Comparison of ENCODE assay signal across 8 cellular contexts in the genomic region with DNA sequence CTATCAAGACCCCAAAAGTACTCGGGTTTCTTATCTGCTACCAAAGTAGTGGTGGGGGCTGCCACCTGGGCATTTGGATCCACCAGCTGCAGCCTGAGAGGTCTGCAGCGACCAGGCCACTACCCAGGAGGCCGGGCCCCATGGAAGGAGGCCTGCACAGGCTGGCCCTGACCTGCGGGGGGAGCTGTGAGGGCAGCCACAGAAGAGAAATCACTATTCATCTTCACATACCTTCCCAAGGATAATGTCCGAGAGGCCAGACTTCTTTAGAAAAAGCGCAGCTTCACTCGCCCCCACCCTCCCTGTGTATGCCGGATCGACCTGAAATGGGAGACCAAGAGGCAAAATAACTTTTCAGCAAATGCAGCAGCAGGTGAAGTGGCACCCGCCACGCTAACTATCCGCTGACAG. TPM values are rescaled to one million over a fixed set of nuclear protein-coding genes. Genes with fewer than 3 reads are reported as not detected.
A peak's percentile ranks its signal among the peaks of the same experiment; 100 is the strongest.
DNase-seq lines count a peak whose midpoint lies in the region; ATAC-seq and TF ChIP-seq lines count a peak whose summit lies in the region.

No MANE protein-coding gene starts in this region.

- H3K4me1 ChIP-seq in MM.1S (ENCODE audit: low read length) (peaks cover 61% of the 10 kb centered on the region), body of pancreas (peaks cover 22% of the 10 kb centered on the region)

- TF ChIP-seq CTCF in GM10248 (IDR thresholded peaks at IDR 0.05; ENCODE audit: control extremely low read depth, extremely low read depth, low read depth, missing control alignments) (peak; percentile 51), MM.1S (IDR thresholded peaks at IDR 0.05; ENCODE audit: low read length) (peak; percentile 39), body of pancreas (IDR thresholded peaks at IDR 0.05) (peak in 4 of 7 experiments; percentile 14 to 29 (median 21))

- H3K4me2 ChIP-seq in MM.1S (ENCODE audit: low read depth, low read length) = no peak overlapping the region

- H3K27me3 ChIP-seq in MM.1S (replicated peaks; ENCODE audit: insufficient read depth, low read length) (no peaks in the 10 kb centered on the region), body of pancreas (no peaks in the 10 kb centered on the region)

- H3K9me3 ChIP-seq in MM.1S (replicated peaks; ENCODE audit: insufficient read depth, low read length) (no peaks in the 10 kb centered on the region), body of pancreas (no peaks in the 10 kb centered on the region)

- H3K4me3 Mint-ChIP-seq in natural killer cell treated with Interleukin-12 subunit alpha and Interleukin-12 subunit beta and Interleukin-15 and Interleukin-18, amount 100 ng/mL, for 72 hours = no peak overlapping the region

- intact Hi-C loops in body of pancreas (cut with DNase I) = no loop called here

- no peaks in the 10 kb centered on the region for H3K9me2 ChIP-seq in MM.1S (replicated peaks; ENCODE audit: insufficient read depth, low read length)

- no peaks in the 10 kb centered on the region for H4K20me1 ChIP-seq in MM.1S (ENCODE audit: insufficient read depth, low read length)

- CTCF ChIA-PET in GM10248 (lab: Yijun Ruan, JAX) = interaction anchor here (1.0 to 1.7 kb wide), 13 partner anchors 11 to 186 kb away, joined by 3 to 8 read pairs (median 3); partner anchors contain the start of genes C19orf44, CALR3 and MED26

- H3K27ac Mint-ChIP-seq in natural killer cell treated with Interleukin-12 subunit alpha and Interleukin-12 subunit beta and Interleukin-15 and Interleukin-18, amount 100 ng/mL, for 72 hours = peak overlapping the region; percentile 96 to 99

- H3K4me3 ChIP-seq in MM.1S (ENCODE audit: low read length) (no peak overlapping the region), body of pancreas (no peak overlapping the region)

- H3K4me1 Mint-ChIP-seq in natural killer cell treated with Interleukin-12 subunit alpha and Interleukin-12 subunit beta and Interleukin-15 and Interleukin-18, amount 100 ng/mL, for 72 hours (ENCODE audit: low read depth in 2 of 2) = peaks cover 58 to 65% of the 10 kb centered on the region in 2 donors

- H3F3A ChIP-seq in MM.1S (ENCODE audit: insufficient read depth, low read length) = peaks cover 29% of the 10 kb centered on the region

- H3K79me2 ChIP-seq in MM.1S (ENCODE audit: low read length) = peaks cover 58% of the 10 kb centered on the region

- DNase-seq in GM10248 (ENCODE audit: extremely low spot score) (no peak), MM.1S (no peak), body of pancreas (no peak), activated gamma-delta T cell treated with Interleukin-2 at 50 U/mL for 16 hours (no peak)
- DNase-seq in natural killer cell treated with Interleukin-12 subunit alpha and Interleukin-12 subunit beta and Interleukin-15 and Interleukin-18, amount 100 ng/mL, for 72 hours (ENCODE audit: low spot score) = no peak
- no peak for DNase-seq in activated effector memory CD4-positive, alpha-beta T cell treated with Interleukin-2 at 50 U/mL for 16 hours

- POLR2A ChIA-PET in GM10248 (lab: Yijun Ruan, JAX) = interaction anchor here (0.7 kb wide), 1 partner anchor 249 kb away, joined by 3 read pairs; no protein-coding TSS in a partner anchor

- no peak overlapping the region for H2AFZ ChIP-seq in MM.1S (ENCODE audit: low read length)

- H3K36me3 Mint-ChIP-seq in natural killer cell treated with Interleukin-12 subunit alpha and Interleukin-12 subunit beta and Interleukin-15 and Interleukin-18, amount 100 ng/mL, for 72 hours = peaks cover 8% of the 10 kb centered on the region

- 83 to 91% methylated on average over 11 to 12 of the region's 12 CpGs for WGBS in body of pancreas, 2 donors

- H3K9me3 Mint-ChIP-seq in natural killer cell treated with Interleukin-12 subunit alpha and Interleukin-12 subunit beta and Interleukin-15 and Interleukin-18, amount 100 ng/mL, for 72 hours = no peaks in the 10 kb centered on the region

- no peak overlapping the region for H3K9ac ChIP-seq in MM.1S (ENCODE audit: low read length)

- TF ChIP-seq POLR2A in body of pancreas (IDR thresholded peaks at IDR 0.05) = no peak

- ATAC-seq in body of pancreas (no peak), HG03025 (IDR thresholded peaks at IDR 0.05; ENCODE audit: low FRiP score, unreplicated experiment) (no peak), HG02870 (IDR thresholded peaks at IDR 0.05; ENCODE audit: unreplicated experiment) (no peak)
- ATAC-seq in natural killer cell treated with Interleukin-12 subunit alpha and Interleukin-12 subunit beta and Interleukin-15 and Interleukin-18, amount 100 ng/mL, for 72 hours = no peak

- H3K36me3 ChIP-seq in MM.1S (replicated peaks; ENCODE audit: insufficient read depth, low read length) = no peaks in the 10 kb centered on the region
- peaks cover 0 to 1% of the 10 kb centered on the region in 2 donors for H3K36me3 ChIP-seq in body of pancreas (replicated peaks in 1 of 2; ENCODE audit: insufficient read depth in 1 of 2, low read depth in 2 of 2)

- H3K27ac ChIP-seq in MM.1S (ENCODE audit: low read length) (no peak overlapping the region), body of pancreas (no peak overlapping the region)

- H3K27me3 Mint-ChIP-seq in natural killer cell treated with Interleukin-12 subunit alpha and Interleukin-12 subunit beta and Interleukin-15 and Interleukin-18, amount 100 ng/mL, for 72 hours = no peaks in the 10 kb centered on the region

RNA-seq across cellular contexts. Expression of gene EPS15L1, which starts 30.1 kb away (rescaled TPM):
- total RNA-seq in body of pancreas = 10 to 100 TPM in 1 of 2 donors, 1 to 10 TPM in 1; 9.1 to 20.8 TPM
- 10 to 100 TPM; 66.6 to 78.4 TPM for total RNA-seq in natural killer cell treated with Interleukin-12 subunit alpha and Interleukin-12 subunit beta and Interleukin-15 and Interleukin-18, amount 100 ng/mL, for 72 hours

RNA-seq across cellular contexts. Expression of gene CALR3, which starts 54.3 kb away (rescaled TPM):
- total RNA-seq in body of pancreas = not detected
- not detected for total RNA-seq in natural killer cell treated with Interleukin-12 subunit alpha and Interleukin-12 subunit beta and Interleukin-15 and Interleukin-18, amount 100 ng/mL, for 72 hours

RNA-seq across cellular contexts. Expression of gene C19orf44, which starts 54.5 kb away (rescaled TPM):
- total RNA-seq in body of pancreas = 10 to 100 TPM in 1 of 2 donors, 1 to 10 TPM in 1; 4.9 to 14.8 TPM
- 1 to 10 TPM; 3.3 to 7.5 TPM for total RNA-seq in natural killer cell treated with Interleukin-12 subunit alpha and Interleukin-12 subunit beta and Interleukin-15 and Interleukin-18, amount 100 ng/mL, for 72 hours
